Comparison of ENCODE assay signal across 8 cellular contexts in the genomic region with DNA sequence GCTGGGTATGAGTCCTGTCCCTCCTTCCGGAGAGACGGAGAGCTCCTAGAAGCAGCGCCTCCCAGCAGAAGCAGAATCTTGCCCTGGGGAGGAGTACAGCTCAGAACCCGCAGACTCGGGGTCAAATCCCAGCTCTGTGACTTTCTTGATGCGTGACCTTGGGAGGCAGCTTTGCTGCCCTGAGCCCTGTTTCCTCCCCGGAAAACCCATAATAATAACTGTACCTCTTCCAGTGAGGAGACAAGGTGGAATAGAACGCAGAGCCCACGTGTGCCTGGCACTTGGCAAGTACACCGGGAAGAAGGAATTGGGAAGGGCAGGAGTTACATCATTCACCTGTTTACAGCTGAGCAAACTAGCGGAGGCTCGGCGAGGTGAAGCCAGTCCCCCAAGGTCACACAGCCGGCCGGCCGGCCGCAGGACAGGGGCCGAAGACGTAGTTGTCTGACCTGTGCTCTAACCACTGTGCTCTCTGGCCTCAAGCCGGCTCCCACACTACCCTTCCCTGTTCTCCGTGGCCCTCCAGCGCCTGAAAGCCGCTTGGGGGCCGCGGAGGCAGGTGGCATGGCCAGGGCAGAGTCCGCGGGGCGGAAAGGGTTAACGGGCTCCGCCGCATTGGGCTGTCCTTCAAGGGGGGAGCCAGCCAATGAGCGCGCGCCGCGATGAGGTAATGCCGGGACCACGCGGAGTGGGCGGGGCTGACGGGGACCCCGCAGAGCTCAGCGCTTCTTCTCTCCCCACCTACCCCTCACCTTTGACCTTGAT.
DNase-seq lines count a peak whose midpoint lies in the region; ATAC-seq, FAIRE-seq and TF ChIP-seq lines count a peak whose summit lies in the region.

No MANE protein-coding gene starts in this region.

- H2AFZ ChIP-seq in ACC112 (ENCODE audit: low read length, unreplicated experiment) (peak overlapping the region; percentile 18), GM23338 (peak overlapping the region; percentile 95), keratinocyte (ENCODE audit: control insufficient read depth, low read length) (no peak overlapping the region)

- H3K4me3 ChIP-seq in ACC112 (ENCODE audit: low read depth, low read length) = peak overlapping the region; percentile 76
- H3K4me3 ChIP-seq in GM23338 = peak overlapping the region; percentile 87
- peak overlapping the region; percentile 44 to 52 (median 52) for H3K4me3 ChIP-seq in keratinocyte (ENCODE audit: control insufficient read depth in 2 of 3, extremely low read depth in 1 of 3, insufficient read depth in 2 of 3, low read depth in 1 of 3, low read length in 3 of 3)
- H3K4me3 ChIP-seq in spleen = peak overlapping the region; percentile 24 to 74 (median 52)

- no peak overlapping the region for H3K27ac Mint-ChIP-seq in GM23338
- peak overlapping the region; percentile 98 for H3K27ac Mint-ChIP-seq in chondrocyte (ENCODE audit: unreplicated experiment)

- peak overlapping the region; percentile 99 for H3K4me2 ChIP-seq in GM23338
- H3K4me2 ChIP-seq in keratinocyte (ENCODE audit: control insufficient read depth, extremely low read depth, insufficient read depth, low read depth, low read length) = peak overlapping the region; percentile 81

- TF ChIP-seq POLR2A in spleen (IDR thresholded peaks at IDR 0.05) = no peak

- intact Hi-C loops in spleen (cut with DNase I; ENCODE audit: low total_unique reads) = loop anchor here (5.0 kb wide), 1 partner anchor 107 kb away; no protein-coding TSS in a partner anchor

- H3K9ac ChIP-seq in keratinocyte (ENCODE audit: control insufficient read depth, extremely low read depth, insufficient read depth, low read length) = peak overlapping the region; percentile 58

- no peaks in the 10 kb centered on the region for H3K9me3 Mint-ChIP-seq in GM23338
- no peaks in the 10 kb centered on the region for H3K9me3 Mint-ChIP-seq in chondrocyte (ENCODE audit: low read depth)

- peak; percentile 71 for FAIRE-seq in keratinocyte (lab: Jason Lieb, UNC)

- H3K27me3 Mint-ChIP-seq in GM23338 (ENCODE audit: insufficient read depth, low read depth, poor library complexity) (peaks cover 61% of the 10 kb centered on the region), chondrocyte (ENCODE audit: low read depth) (no peaks in the 10 kb centered on the region)

- H3K79me2 ChIP-seq in ACC112 (ENCODE audit: control insufficient read depth, insufficient read depth, low read length, unreplicated experiment) = peaks cover 21% of the 10 kb centered on the region
- H3K79me2 ChIP-seq in GM23338 (replicated peaks; ENCODE audit: insufficient read depth) = no peaks in the 10 kb centered on the region
- no peaks in the 10 kb centered on the region for H3K79me2 ChIP-seq in keratinocyte (ENCODE audit: control insufficient read depth, insufficient read depth, low read length)

- no peaks in the 10 kb centered on the region for H3K9me2 ChIP-seq in GM23338 (ENCODE audit: insufficient read depth)

- H3K4me3 Mint-ChIP-seq in GM23338 = peak overlapping the region; percentile 83
- peak overlapping the region; percentile 99 for H3K4me3 Mint-ChIP-seq in chondrocyte (ENCODE audit: unreplicated experiment)

- ATAC-seq in GM23338 (peak; percentile 53), GM21619 (IDR thresholded peaks at IDR 0.05; ENCODE audit: unreplicated experiment) (no peak)

- DNase-seq in GM23338 (ENCODE audit: low spot score) (peak; percentile 97), NCI-H345 (lab: John Stamatoyannopoulos, UW) (peak; percentile 57), chondrocyte (ENCODE audit: low spot score) (peak; percentile 98), keratinocyte (ENCODE audit: low read depth, low spot score) (no peak), spleen (peak; percentile 93)
- DNase-seq in activated CD4-positive, alpha-beta T cell treated with anti-CD3 and anti-CD28 coated beads for 48 hours = peak; percentile 91

- TF ChIP-seq CTCF in GM23338 (conservative IDR thresholded peaks at IDR 0.05; ENCODE audit: low read depth in 2 of 2) (no peak), chondrocyte (IDR thresholded peaks at IDR 0.05) (no peak), keratinocyte (optimal IDR thresholded peaks at IDR 0.05 in 1 of 3, IDR thresholded peaks at IDR 0.05 in 1 of 3, conservative IDR thresholded peaks at IDR 0.05 in 1 of 3; ENCODE audit: extremely low read depth in 1 of 3, insufficient read depth in 2 of 3, low read length in 3 of 3) (no peak), spleen (IDR thresholded peaks at IDR 0.05 in 8 of 11, conservative IDR thresholded peaks at IDR 0.05 in 3 of 11) (peak in 1 of 11 experiments; percentile 5)

- H4K20me1 ChIP-seq in GM23338 (replicated peaks; ENCODE audit: insufficient read depth) = no peaks in the 10 kb centered on the region
- H4K20me1 ChIP-seq in keratinocyte (ENCODE audit: control insufficient read depth, extremely low read depth, insufficient read depth, low read length) = no peaks in the 10 kb centered on the region

- dilution Hi-C loops in keratinocyte (cut with MboI; ENCODE audit: extremely low pct_ligation_motif_present, low sequenced_read_pairs) = no loop called here

- H3F3A ChIP-seq in GM23338 (replicated peaks; ENCODE audit: low read depth) = peaks cover 8% of the 10 kb centered on the region; the same call in 1 of the 2 replicates

- H3K4me1 ChIP-seq in ACC112 (ENCODE audit: control insufficient read depth, insufficient read depth, low read length, unreplicated experiment) = peaks cover 40% of the 10 kb centered on the region
- H3K4me1 ChIP-seq in GM23338 (ENCODE audit: insufficient read depth) = peaks cover 28% of the 10 kb centered on the region
- H3K4me1 ChIP-seq in keratinocyte (ENCODE audit: control insufficient read depth, extremely low read depth, insufficient read depth, low read length) = peaks cover 29% of the 10 kb centered on the region
- H3K4me1 ChIP-seq in spleen = peaks cover 29 to 78% (median 59%) of the 10 kb centered on the region in 6 donors

- H3K4me1 Mint-ChIP-seq in GM23338 (peaks cover 48% of the 10 kb centered on the region), chondrocyte (ENCODE audit: low read depth) (peaks cover 80% of the 10 kb centered on the region)

- 26 to 31% (median 28%) methylated on average over 36 to 43 of the region's 43 CpGs for WGBS in spleen, 5 donors

- H3K9me1 ChIP-seq in keratinocyte (ENCODE audit: control insufficient read depth, extremely low read depth, insufficient read depth, low read length) = no peaks in the 10 kb centered on the region

- H3K36me3 ChIP-seq in ACC112 (ENCODE audit: insufficient read depth, low read length) (no peaks in the 10 kb centered on the region), GM23338 (ENCODE audit: insufficient read depth) (no peaks in the 10 kb centered on the region), keratinocyte (ENCODE audit: control insufficient read depth in 2 of 2, extremely low read depth in 1 of 2, insufficient read depth in 2 of 2, low read length in 2 of 2) (no peaks in the 10 kb centered on the region), spleen (peaks cover 0 to 33% (median 2%) of the 10 kb centered on the region in 6 donors)

- H3K9me3 ChIP-seq in keratinocyte (ENCODE audit: control insufficient read depth, low read depth, low read length) = no peaks in the 10 kb centered on the region
- no peaks in the 10 kb centered on the region for H3K9me3 ChIP-seq in spleen

- no peaks in the 10 kb centered on the region; the same call in 2 of the 3 replicates for H3K36me3 Mint-ChIP-seq in GM23338 (ENCODE audit: low read depth)
- no peaks in the 10 kb centered on the region for H3K36me3 Mint-ChIP-seq in chondrocyte (ENCODE audit: low read depth)

- no peaks in the 10 kb centered on the region for H3K27me3 ChIP-seq in ACC112 (ENCODE audit: insufficient read depth, low read length)
- peaks cover 48% of the 10 kb centered on the region for H3K27me3 ChIP-seq in GM23338 (ENCODE audit: insufficient read depth)
- H3K27me3 ChIP-seq in keratinocyte (ENCODE audit: control insufficient read depth, extremely low read depth, insufficient read depth, low read length) = no peaks in the 10 kb centered on the region
- peaks cover 0 to 34% (median 6%) of the 10 kb centered on the region in 7 donors for H3K27me3 ChIP-seq in spleen (replicated peaks in 1 of 7)

- H3K27ac ChIP-seq in ACC112 (ENCODE audit: low read depth, low read length) (peak overlapping the region; percentile 84), GM23338 (ENCODE audit: low read depth) (no peak overlapping the region), keratinocyte (ENCODE audit: control insufficient read depth, insufficient read depth, low read length) (peak overlapping the region; percentile 62), spleen (peak overlapping the region; percentile 81 to 92 (median 90))

TF ChIP-seq in GM23338, 12 proteins besides CTCF, POLR2A, EP300 and RAD21:
- TF ChIP-seq CREB1 (CRISPR knock-in tag; IDR thresholded peaks at IDR 0.05; ENCODE audit: low read depth) = no peak
- TF ChIP-seq ZNF331 (CRISPR knock-in tag; IDR thresholded peaks at IDR 0.05; ENCODE audit: low read depth) = no peak
- TF ChIP-seq JUNB (IDR thresholded peaks at IDR 0.05; ENCODE audit: unreplicated experiment) = no peak
- no peak for TF ChIP-seq POLR2AphosphoS5 (IDR thresholded peaks at IDR 0.05; ENCODE audit: low read depth)
- no peak for TF ChIP-seq STAT1 (IDR thresholded peaks at IDR 0.05; ENCODE audit: unreplicated experiment)
- no peak for TF ChIP-seq ZNF114 (CRISPR knock-in tag; IDR thresholded peaks at IDR 0.05)
- TF ChIP-seq, protein P1, sequence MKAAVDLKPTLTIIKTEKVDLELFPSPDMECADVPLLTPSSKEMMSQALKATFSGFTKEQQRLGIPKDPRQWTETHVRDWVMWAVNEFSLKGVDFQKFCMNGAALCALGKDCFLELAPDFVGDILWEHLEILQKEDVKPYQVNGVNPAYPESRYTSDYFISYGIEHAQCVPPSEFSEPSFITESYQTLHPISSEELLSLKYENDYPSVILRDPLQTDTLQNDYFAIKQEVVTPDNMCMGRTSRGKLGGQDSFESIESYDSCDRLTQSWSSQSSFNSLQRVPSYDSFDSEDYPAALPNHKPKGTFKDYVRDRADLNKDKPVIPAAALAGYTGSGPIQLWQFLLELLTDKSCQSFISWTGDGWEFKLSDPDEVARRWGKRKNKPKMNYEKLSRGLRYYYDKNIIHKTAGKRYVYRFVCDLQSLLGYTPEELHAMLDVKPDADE (IDR thresholded peaks at IDR 0.05) = no peak
